ENCODE assay signal across 32 cellular contexts in the genomic region with DNA sequence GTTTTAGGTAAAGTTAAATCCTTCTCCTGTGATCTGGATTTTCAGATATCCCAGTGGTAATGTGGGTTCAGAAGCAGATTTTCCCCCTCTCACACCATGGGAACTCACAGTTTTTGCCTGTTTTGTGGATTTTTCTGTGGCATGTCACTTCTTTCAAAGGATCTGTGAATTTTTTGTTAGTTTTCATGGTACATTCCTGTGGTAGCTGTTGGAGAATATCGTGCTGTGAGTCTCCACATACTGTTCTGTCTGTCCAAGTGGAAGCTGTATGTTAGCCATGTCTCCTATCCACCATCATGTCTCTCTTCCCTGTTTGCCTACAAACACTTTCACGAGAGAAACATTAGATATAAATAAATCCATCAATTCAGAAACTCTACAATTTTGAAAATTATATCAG.
"Had no signal": no experiment of that assay in that cellular context is flagged by ENCODE, and none has a peak within 500 bp of the region (broad histone marks: within the 10 kb centered on the region; RNA-seq: fewer than 3 reads in every experiment).

No MANE protein-coding gene starts in this region.

- H3K4me3 ChIP-seq: ascending aorta, breast epithelium, cardiac muscle cell, coronary artery, dorsolateral prefrontal cortex had no signal

- H3K27me3 Mint-ChIP-seq: activated CD4-positive, alpha-beta memory T cell treated with anti-CD3 and anti-CD28 coated beads for 36 hours; activated CD4-positive, alpha-beta T cell treated with anti-CD3 and anti-CD28 coated beads for 36 hours; activated CD4-positive, alpha-beta T cell treated with anti-CD3 and anti-CD28 coated beads, Interleukin-2, amount 10 ng/mL, durations not matched to agents 24 days and 14 days; activated CD8-positive, alpha-beta memory T cell treated with anti-CD3 and anti-CD28 coated beads, Interleukin-2, amount 10 ng/mL, durations not matched to agents 7 days and 5 days; activated naive CD4-positive, alpha-beta T cell treated with anti-CD3 and anti-CD28 coated beads, Interleukin-2, amount 10 ng/mL, durations not matched to agents 7 days and 5 days; activated naive CD8-positive, alpha-beta T cell treated with anti-CD3 and anti-CD28 coated beads, Interleukin-2, amount 10 ng/mL, durations not matched to agents 7 days and 5 days; activated T-cell treated with anti-CD3 and anti-CD28 coated beads, Interleukin-2, amount 50 U/mL, for 24 hours; dendritic cell treated with granulocyte-macrophage colony-stimulating factor and Interleukin-4, amounts not matched to agents 40 ng/mL and 50 ng/mL, for 4 days had no signal

- H3K4me3 Mint-ChIP-seq: activated CD4-positive, alpha-beta memory T cell treated with anti-CD3 and anti-CD28 coated beads for 36 hours; activated CD4-positive, alpha-beta T cell treated with anti-CD3 and anti-CD28 coated beads for 36 hours; activated CD4-positive, alpha-beta T cell treated with anti-CD3 and anti-CD28 coated beads, Interleukin-2, amount 10 ng/mL, durations not matched to agents 24 days and 14 days; activated CD8-positive, alpha-beta memory T cell treated with anti-CD3 and anti-CD28 coated beads, Interleukin-2, amount 10 ng/mL, durations not matched to agents 7 days and 5 days; activated CD8-positive, alpha-beta T cell treated with anti-CD3 and anti-CD28 coated beads, Interleukin-2, amount 10 ng/mL, durations not matched to agents 7 days and 5 days; activated naive CD4-positive, alpha-beta T cell treated with anti-CD3 and anti-CD28 coated beads, Interleukin-2, amount 10 ng/mL, durations not matched to agents 7 days and 5 days; activated naive CD8-positive, alpha-beta T cell treated with anti-CD3 and anti-CD28 coated beads, Interleukin-2, amount 10 ng/mL, durations not matched to agents 7 days and 5 days; activated T-cell treated with anti-CD3 and anti-CD28 coated beads, Interleukin-2, amount 50 U/mL, for 24 hours; activated T-cell treated with anti-CD3 and anti-CD28 coated beads, Interleukin-2, amount 50 U/mL, for 72 hours; dendritic cell treated with granulocyte-macrophage colony-stimulating factor and Interleukin-4, amounts not matched to agents 40 ng/mL and 50 ng/mL, for 4 days; endodermal cell had no signal

- H3K27ac Mint-ChIP-seq: activated CD4-positive, alpha-beta memory T cell treated with anti-CD3 and anti-CD28 coated beads for 36 hours; activated CD4-positive, alpha-beta T cell treated with anti-CD3 and anti-CD28 coated beads for 36 hours; activated CD4-positive, alpha-beta T cell treated with anti-CD3 and anti-CD28 coated beads, Interleukin-2, amount 10 ng/mL, durations not matched to agents 24 days and 14 days; activated CD8-positive, alpha-beta memory T cell treated with anti-CD3 and anti-CD28 coated beads, Interleukin-2, amount 10 ng/mL, durations not matched to agents 7 days and 5 days; activated CD8-positive, alpha-beta T cell treated with anti-CD3 and anti-CD28 coated beads, Interleukin-2, amount 10 ng/mL, durations not matched to agents 7 days and 5 days; activated naive CD4-positive, alpha-beta T cell treated with anti-CD3 and anti-CD28 coated beads, Interleukin-2, amount 10 ng/mL, durations not matched to agents 7 days and 5 days; activated naive CD4-positive, alpha-beta T cell treated with anti-CD3 and anti-CD28 coated beads, Interleukin-2, amount 50 U/mL, for 72 hours; activated naive CD8-positive, alpha-beta T cell treated with anti-CD3 and anti-CD28 coated beads, Interleukin-2, amount 10 ng/mL, durations not matched to agents 7 days and 5 days; activated T-cell treated with anti-CD3 and anti-CD28 coated beads, Interleukin-2, amount 50 U/mL, for 24 hours; activated T-cell treated with anti-CD3 and anti-CD28 coated beads, Interleukin-2, amount 50 U/mL, for 72 hours; dendritic cell treated with granulocyte-macrophage colony-stimulating factor and Interleukin-4, amounts not matched to agents 40 ng/mL and 50 ng/mL, for 4 days; endodermal cell had no signal

- H3K4me1 ChIP-seq: ascending aorta, breast epithelium had no signal

- H3K4me1 Mint-ChIP-seq: activated CD4-positive, alpha-beta T cell treated with anti-CD3 and anti-CD28 coated beads for 36 hours; activated CD4-positive, alpha-beta T cell treated with anti-CD3 and anti-CD28 coated beads, Interleukin-2, amount 10 ng/mL, durations not matched to agents 24 days and 14 days; activated CD8-positive, alpha-beta memory T cell treated with anti-CD3 and anti-CD28 coated beads, Interleukin-2, amount 10 ng/mL, durations not matched to agents 7 days and 5 days; activated naive CD4-positive, alpha-beta T cell treated with anti-CD3 and anti-CD28 coated beads, Interleukin-2, amount 10 ng/mL, durations not matched to agents 7 days and 5 days; activated naive CD8-positive, alpha-beta T cell treated with anti-CD3 and anti-CD28 coated beads, Interleukin-2, amount 10 ng/mL, durations not matched to agents 7 days and 5 days had no signal

- H3K27me3 ChIP-seq: ascending aorta, breast epithelium, cardiac muscle cell, dorsolateral prefrontal cortex had no signal

- H3K27ac ChIP-seq: ascending aorta, breast epithelium, cardiac muscle cell, coronary artery, dorsolateral prefrontal cortex had no signal

- H3K36me3 ChIP-seq: ascending aorta, breast epithelium, cardiac muscle cell had no signal

- FAIRE-seq: frontal cortex had no signal

- H3K36me3 Mint-ChIP-seq: activated CD4-positive, alpha-beta memory T cell treated with anti-CD3 and anti-CD28 coated beads for 36 hours; activated CD8-positive, alpha-beta memory T cell treated with anti-CD3 and anti-CD28 coated beads, Interleukin-2, amount 10 ng/mL, durations not matched to agents 7 days and 5 days; activated naive CD4-positive, alpha-beta T cell treated with anti-CD3 and anti-CD28 coated beads, Interleukin-2, amount 10 ng/mL, durations not matched to agents 7 days and 5 days; activated naive CD8-positive, alpha-beta T cell treated with anti-CD3 and anti-CD28 coated beads, Interleukin-2, amount 10 ng/mL, durations not matched to agents 7 days and 5 days had no signal

- DNase-seq: activated CD4-positive, alpha-beta memory T cell treated with anti-CD3 and anti-CD28 coated beads for 36 hours; activated CD4-positive, alpha-beta T cell treated with anti-CD3 and anti-CD28 coated beads for 36 hours; activated CD4-positive, alpha-beta T cell treated with anti-CD3 and anti-CD28 coated beads, Interleukin-2, amount 10 ng/mL, durations not matched to agents 24 days and 14 days; activated CD4-positive, CD25-positive, alpha-beta regulatory T cell; activated CD4-positive, CD25-positive, alpha-beta regulatory T cell treated with anti-CD3 and anti-CD28 coated beads, Interleukin-2, amount 50 U/mL, for 72 hours; activated CD8-positive, alpha-beta memory T cell treated with anti-CD3 and anti-CD28 coated beads, Interleukin-2, amount 10 ng/mL, durations not matched to agents 7 days and 5 days; activated CD8-positive, alpha-beta memory T cell treated with anti-CD3 and anti-CD28 coated beads, Interleukin-2, amount 50 U/mL, for 48 hours; activated CD8-positive, alpha-beta T cell treated with anti-CD3 and anti-CD28 coated beads, Interleukin-2, amount 10 ng/mL, durations not matched to agents 7 days and 5 days; activated gamma-delta T cell; activated naive CD4-positive, alpha-beta T cell; activated naive CD4-positive, alpha-beta T cell treated with anti-CD3 and anti-CD28 coated beads, Interleukin-2, amount 10 ng/mL, durations not matched to agents 7 days and 5 days; activated naive CD8-positive, alpha-beta T cell treated with anti-CD3 and anti-CD28 coated beads, Interleukin-2, amount 10 ng/mL, durations not matched to agents 7 days and 5 days; activated T-cell treated with anti-CD3 and anti-CD28 coated beads for 4 hours; activated T-cell treated with anti-CD3 and anti-CD28 coated beads, Interleukin-2, amount 50 U/mL, for 24 hours; activated T-cell treated with anti-CD3 and anti-CD28 coated beads, Interleukin-2, amount 50 U/mL, for 72 hours; central memory CD4-positive, alpha-beta T cell; cerebellar nuclear complex; dorsolateral prefrontal cortex; effector memory CD4-positive, alpha-beta T cell; endodermal cell; foreskin fibroblast; head of caudate nucleus; T-helper 1 cell; T-helper 2 cell had no signal

- ATAC-seq: activated CD4-positive, alpha-beta T cell treated with anti-CD3 and anti-CD28 coated beads for 36 hours; activated CD8-positive, alpha-beta memory T cell treated with anti-CD3 and anti-CD28 coated beads, Interleukin-2, amount 10 ng/mL, durations not matched to agents 7 days and 5 days; activated CD8-positive, alpha-beta T cell treated with anti-CD3 and anti-CD28 coated beads, Interleukin-2, amount 10 ng/mL, durations not matched to agents 7 days and 5 days; activated naive CD4-positive, alpha-beta T cell treated with anti-CD3 and anti-CD28 coated beads, Interleukin-2, amount 50 U/mL, for 72 hours; activated T-cell treated with anti-CD3 and anti-CD28 coated beads, Interleukin-2, amount 50 U/mL, for 72 hours; esophagus mucosa had no signal

- H3K9me3 ChIP-seq: ascending aorta had no signal
